1 cellular context compared by ENCODE assay signal in genomic region chr3:52777127-52777958, GRCh38.
TF ChIP-seq lines count a peak whose summit lies in the region.

A gene with protein sequence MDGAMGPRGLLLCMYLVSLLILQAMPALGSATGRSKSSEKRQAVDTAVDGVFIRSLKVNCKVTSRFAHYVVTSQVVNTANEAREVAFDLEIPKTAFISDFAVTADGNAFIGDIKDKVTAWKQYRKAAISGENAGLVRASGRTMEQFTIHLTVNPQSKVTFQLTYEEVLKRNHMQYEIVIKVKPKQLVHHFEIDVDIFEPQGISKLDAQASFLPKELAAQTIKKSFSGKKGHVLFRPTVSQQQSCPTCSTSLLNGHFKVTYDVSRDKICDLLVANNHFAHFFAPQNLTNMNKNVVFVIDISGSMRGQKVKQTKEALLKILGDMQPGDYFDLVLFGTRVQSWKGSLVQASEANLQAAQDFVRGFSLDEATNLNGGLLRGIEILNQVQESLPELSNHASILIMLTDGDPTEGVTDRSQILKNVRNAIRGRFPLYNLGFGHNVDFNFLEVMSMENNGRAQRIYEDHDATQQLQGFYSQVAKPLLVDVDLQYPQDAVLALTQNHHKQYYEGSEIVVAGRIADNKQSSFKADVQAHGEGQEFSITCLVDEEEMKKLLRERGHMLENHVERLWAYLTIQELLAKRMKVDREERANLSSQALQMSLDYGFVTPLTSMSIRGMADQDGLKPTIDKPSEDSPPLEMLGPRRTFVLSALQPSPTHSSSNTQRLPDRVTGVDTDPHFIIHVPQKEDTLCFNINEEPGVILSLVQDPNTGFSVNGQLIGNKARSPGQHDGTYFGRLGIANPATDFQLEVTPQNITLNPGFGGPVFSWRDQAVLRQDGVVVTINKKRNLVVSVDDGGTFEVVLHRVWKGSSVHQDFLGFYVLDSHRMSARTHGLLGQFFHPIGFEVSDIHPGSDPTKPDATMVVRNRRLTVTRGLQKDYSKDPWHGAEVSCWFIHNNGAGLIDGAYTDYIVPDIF (plus strand): TSS chr3:52777599. CDS start chr3:52777616, 17 bp downstream.

TF ChIP-seq in HepG2, 621 proteins besides CTCF, POLR2A, EP300 and RAD21 (continued from another document and continues in another):
- TF ChIP-seq ARID5B (CRISPR knock-in tag; IDR thresholded peaks at IDR 0.05) = 0 out of 2 replicates have a peak, but pooled peaks have one; percentile 17
- peak; percentile 22; the same call in 1 of the 2 replicates for TF ChIP-seq ZFX (CRISPR knock-in tag; IDR thresholded peaks at IDR 0.05; ENCODE audit: low read depth)
- TF ChIP-seq MTA1 (CRISPR knock-in tag; IDR thresholded peaks at IDR 0.05; ENCODE audit: borderline replicate concordance) = peak; percentile 37; the same call in 1 of the 2 replicates
- no peak for TF ChIP-seq ZNF629 (CRISPR knock-in tag; conservative IDR thresholded peaks at IDR 0.05)
- peak; percentile 37; the same call in 1 of the 2 replicates for TF ChIP-seq ZNF333 (CRISPR knock-in tag; IDR thresholded peaks at IDR 0.05; ENCODE audit: borderline replicate concordance)
- TF ChIP-seq, protein P1, sequence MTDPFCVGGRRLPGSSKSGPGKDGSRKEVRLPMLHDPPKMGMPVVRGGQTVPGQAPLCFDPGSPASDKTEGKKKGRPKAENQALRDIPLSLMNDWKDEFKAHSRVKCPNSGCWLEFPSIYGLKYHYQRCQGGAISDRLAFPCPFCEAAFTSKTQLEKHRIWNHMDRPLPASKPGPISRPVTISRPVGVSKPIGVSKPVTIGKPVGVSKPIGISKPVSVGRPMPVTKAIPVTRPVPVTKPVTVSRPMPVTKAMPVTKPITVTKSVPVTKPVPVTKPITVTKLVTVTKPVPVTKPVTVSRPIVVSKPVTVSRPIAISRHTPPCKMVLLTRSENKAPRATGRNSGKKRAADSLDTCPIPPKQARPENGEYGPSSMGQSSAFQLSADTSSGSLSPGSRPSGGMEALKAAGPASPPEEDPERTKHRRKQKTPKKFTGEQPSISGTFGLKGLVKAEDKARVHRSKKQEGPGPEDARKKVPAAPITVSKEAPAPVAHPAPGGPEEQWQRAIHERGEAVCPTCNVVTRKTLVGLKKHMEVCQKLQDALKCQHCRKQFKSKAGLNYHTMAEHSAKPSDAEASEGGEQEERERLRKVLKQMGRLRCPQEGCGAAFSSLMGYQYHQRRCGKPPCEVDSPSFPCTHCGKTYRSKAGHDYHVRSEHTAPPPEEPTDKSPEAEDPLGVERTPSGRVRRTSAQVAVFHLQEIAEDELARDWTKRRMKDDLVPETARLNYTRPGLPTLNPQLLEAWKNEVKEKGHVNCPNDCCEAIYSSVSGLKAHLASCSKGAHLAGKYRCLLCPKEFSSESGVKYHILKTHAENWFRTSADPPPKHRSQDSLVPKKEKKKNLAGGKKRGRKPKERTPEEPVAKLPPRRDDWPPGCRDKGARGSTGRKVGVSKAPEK (CRISPR knock-in tag; IDR thresholded peaks at IDR 0.05; ENCODE audit: borderline replicate concordance) = 0 out of 2 replicates have a peak, but pooled peaks have one; percentile 30
- TF ChIP-seq HNF4A (CRISPR knock-in tag; IDR thresholded peaks at IDR 0.05) = no peak
- peak; percentile 48; the same call in 1 of the 2 replicates for TF ChIP-seq ZNF292 (CRISPR knock-in tag; IDR thresholded peaks at IDR 0.05; ENCODE audit: borderline replicate concordance, low read depth)
- no peak for TF ChIP-seq ZNF451 (CRISPR knock-in tag; IDR thresholded peaks at IDR 0.05)
- peak; percentile 23; the same call in 1 of the 2 replicates for TF ChIP-seq SAP130 (CRISPR knock-in tag; IDR thresholded peaks at IDR 0.05; ENCODE audit: low read depth)
- TF ChIP-seq TRIM24 (CRISPR knock-in tag; IDR thresholded peaks at IDR 0.05) = no peak
- no peak for TF ChIP-seq DNMT1 (CRISPR knock-in tag; IDR thresholded peaks at IDR 0.05)
- TF ChIP-seq ZNF264 (CRISPR knock-in tag; IDR thresholded peaks at IDR 0.05) = no peak
- TF ChIP-seq, protein P2, sequence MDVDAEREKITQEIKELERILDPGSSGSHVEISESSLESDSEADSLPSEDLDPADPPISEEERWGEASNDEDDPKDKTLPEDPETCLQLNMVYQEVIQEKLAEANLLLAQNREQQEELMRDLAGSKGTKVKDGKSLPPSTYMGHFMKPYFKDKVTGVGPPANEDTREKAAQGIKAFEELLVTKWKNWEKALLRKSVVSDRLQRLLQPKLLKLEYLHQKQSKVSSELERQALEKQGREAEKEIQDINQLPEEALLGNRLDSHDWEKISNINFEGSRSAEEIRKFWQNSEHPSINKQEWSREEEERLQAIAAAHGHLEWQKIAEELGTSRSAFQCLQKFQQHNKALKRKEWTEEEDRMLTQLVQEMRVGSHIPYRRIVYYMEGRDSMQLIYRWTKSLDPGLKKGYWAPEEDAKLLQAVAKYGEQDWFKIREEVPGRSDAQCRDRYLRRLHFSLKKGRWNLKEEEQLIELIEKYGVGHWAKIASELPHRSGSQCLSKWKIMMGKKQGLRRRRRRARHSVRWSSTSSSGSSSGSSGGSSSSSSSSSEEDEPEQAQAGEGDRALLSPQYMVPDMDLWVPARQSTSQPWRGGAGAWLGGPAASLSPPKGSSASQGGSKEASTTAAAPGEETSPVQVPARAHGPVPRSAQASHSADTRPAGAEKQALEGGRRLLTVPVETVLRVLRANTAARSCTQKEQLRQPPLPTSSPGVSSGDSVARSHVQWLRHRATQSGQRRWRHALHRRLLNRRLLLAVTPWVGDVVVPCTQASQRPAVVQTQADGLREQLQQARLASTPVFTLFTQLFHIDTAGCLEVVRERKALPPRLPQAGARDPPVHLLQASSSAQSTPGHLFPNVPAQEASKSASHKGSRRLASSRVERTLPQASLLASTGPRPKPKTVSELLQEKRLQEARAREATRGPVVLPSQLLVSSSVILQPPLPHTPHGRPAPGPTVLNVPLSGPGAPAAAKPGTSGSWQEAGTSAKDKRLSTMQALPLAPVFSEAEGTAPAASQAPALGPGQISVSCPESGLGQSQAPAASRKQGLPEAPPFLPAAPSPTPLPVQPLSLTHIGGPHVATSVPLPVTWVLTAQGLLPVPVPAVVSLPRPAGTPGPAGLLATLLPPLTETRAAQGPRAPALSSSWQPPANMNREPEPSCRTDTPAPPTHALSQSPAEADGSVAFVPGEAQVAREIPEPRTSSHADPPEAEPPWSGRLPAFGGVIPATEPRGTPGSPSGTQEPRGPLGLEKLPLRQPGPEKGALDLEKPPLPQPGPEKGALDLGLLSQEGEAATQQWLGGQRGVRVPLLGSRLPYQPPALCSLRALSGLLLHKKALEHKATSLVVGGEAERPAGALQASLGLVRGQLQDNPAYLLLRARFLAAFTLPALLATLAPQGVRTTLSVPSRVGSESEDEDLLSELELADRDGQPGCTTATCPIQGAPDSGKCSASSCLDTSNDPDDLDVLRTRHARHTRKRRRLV (CRISPR knock-in tag; IDR thresholded peaks at IDR 0.05) = no peak
- no peak for TF ChIP-seq CBX1 (IDR thresholded peaks at IDR 0.05; ENCODE audit: low read depth)
- TF ChIP-seq, protein P3, sequence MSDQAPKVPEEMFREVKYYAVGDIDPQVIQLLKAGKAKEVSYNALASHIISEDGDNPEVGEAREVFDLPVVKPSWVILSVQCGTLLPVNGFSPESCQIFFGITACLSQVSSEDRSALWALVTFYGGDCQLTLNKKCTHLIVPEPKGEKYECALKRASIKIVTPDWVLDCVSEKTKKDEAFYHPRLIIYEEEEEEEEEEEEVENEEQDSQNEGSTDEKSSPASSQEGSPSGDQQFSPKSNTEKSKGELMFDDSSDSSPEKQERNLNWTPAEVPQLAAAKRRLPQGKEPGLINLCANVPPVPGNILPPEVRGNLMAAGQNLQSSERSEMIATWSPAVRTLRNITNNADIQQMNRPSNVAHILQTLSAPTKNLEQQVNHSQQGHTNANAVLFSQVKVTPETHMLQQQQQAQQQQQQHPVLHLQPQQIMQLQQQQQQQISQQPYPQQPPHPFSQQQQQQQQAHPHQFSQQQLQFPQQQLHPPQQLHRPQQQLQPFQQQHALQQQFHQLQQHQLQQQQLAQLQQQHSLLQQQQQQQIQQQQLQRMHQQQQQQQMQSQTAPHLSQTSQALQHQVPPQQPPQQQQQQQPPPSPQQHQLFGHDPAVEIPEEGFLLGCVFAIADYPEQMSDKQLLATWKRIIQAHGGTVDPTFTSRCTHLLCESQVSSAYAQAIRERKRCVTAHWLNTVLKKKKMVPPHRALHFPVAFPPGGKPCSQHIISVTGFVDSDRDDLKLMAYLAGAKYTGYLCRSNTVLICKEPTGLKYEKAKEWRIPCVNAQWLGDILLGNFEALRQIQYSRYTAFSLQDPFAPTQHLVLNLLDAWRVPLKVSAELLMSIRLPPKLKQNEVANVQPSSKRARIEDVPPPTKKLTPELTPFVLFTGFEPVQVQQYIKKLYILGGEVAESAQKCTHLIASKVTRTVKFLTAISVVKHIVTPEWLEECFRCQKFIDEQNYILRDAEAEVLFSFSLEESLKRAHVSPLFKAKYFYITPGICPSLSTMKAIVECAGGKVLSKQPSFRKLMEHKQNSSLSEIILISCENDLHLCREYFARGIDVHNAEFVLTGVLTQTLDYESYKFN (CRISPR knock-in tag; conservative IDR thresholded peaks at IDR 0.05) = peak; percentile 76
- TF ChIP-seq, protein P4, sequence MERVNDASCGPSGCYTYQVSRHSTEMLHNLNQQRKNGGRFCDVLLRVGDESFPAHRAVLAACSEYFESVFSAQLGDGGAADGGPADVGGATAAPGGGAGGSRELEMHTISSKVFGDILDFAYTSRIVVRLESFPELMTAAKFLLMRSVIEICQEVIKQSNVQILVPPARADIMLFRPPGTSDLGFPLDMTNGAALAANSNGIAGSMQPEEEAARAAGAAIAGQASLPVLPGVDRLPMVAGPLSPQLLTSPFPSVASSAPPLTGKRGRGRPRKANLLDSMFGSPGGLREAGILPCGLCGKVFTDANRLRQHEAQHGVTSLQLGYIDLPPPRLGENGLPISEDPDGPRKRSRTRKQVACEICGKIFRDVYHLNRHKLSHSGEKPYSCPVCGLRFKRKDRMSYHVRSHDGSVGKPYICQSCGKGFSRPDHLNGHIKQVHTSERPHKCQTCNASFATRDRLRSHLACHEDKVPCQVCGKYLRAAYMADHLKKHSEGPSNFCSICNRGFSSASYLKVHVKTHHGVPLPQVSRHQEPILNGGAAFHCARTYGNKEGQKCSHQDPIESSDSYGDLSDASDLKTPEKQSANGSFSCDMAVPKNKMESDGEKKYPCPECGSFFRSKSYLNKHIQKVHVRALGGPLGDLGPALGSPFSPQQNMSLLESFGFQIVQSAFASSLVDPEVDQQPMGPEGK (CRISPR knock-in tag; IDR thresholded peaks at IDR 0.05) = no peak
- peak; percentile 31; the same call in 1 of the 2 replicates for TF ChIP-seq RXRB (CRISPR knock-in tag; IDR thresholded peaks at IDR 0.05; ENCODE audit: borderline replicate concordance)
- TF ChIP-seq ZNF800 (CRISPR knock-in tag; IDR thresholded peaks at IDR 0.05) = no peak
- no peak for TF ChIP-seq SOX6 (IDR thresholded peaks at IDR 0.05)
- 0 out of 2 replicates have a peak, but pooled peaks have one; percentile 30 for TF ChIP-seq SOX6 (CRISPR knock-in tag; IDR thresholded peaks at IDR 0.05)
- peak; percentile 59 for TF ChIP-seq GATAD2A (CRISPR knock-in tag; IDR thresholded peaks at IDR 0.05)
- TF ChIP-seq, protein P5, sequence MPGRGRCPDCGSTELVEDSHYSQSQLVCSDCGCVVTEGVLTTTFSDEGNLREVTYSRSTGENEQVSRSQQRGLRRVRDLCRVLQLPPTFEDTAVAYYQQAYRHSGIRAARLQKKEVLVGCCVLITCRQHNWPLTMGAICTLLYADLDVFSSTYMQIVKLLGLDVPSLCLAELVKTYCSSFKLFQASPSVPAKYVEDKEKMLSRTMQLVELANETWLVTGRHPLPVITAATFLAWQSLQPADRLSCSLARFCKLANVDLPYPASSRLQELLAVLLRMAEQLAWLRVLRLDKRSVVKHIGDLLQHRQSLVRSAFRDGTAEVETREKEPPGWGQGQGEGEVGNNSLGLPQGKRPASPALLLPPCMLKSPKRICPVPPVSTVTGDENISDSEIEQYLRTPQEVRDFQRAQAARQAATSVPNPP (CRISPR knock-in tag; IDR thresholded peaks at IDR 0.05) = no peak
- 0 out of 2 replicates have a peak, but pooled peaks have one; percentile 16 for TF ChIP-seq RARA (CRISPR knock-in tag; IDR thresholded peaks at IDR 0.05)
- 0 out of 2 replicates have a peak, but pooled peaks have one; percentile 23 for TF ChIP-seq NCOA2 (CRISPR knock-in tag; IDR thresholded peaks at IDR 0.05)
- peak; percentile 13; the same call in 1 of the 3 replicates for TF ChIP-seq MXI1 (IDR thresholded peaks at IDR 0.05; ENCODE audit: borderline replicate concordance, low read depth, low read length)
- no peak for TF ChIP-seq RXRA (CRISPR knock-in tag; IDR thresholded peaks at IDR 0.05)
- peak; percentile 54; the same call in 1 of the 2 replicates for TF ChIP-seq ZNF225 (CRISPR knock-in tag; IDR thresholded peaks at IDR 0.05)
- TF ChIP-seq NFKB2 (CRISPR knock-in tag; IDR thresholded peaks at IDR 0.05; ENCODE audit: borderline replicate concordance) = peak; percentile 20; the same call in 1 of the 2 replicates
- TF ChIP-seq ZNF781 (CRISPR knock-in tag; IDR thresholded peaks at IDR 0.05; ENCODE audit: borderline replicate concordance, not compliant biosample characterization) = no peak
- TF ChIP-seq ZBTB7A (CRISPR knock-in tag; IDR thresholded peaks at IDR 0.05) = peak; percentile 17; the same call in 1 of the 2 replicates
